In the genomic region with DNA sequence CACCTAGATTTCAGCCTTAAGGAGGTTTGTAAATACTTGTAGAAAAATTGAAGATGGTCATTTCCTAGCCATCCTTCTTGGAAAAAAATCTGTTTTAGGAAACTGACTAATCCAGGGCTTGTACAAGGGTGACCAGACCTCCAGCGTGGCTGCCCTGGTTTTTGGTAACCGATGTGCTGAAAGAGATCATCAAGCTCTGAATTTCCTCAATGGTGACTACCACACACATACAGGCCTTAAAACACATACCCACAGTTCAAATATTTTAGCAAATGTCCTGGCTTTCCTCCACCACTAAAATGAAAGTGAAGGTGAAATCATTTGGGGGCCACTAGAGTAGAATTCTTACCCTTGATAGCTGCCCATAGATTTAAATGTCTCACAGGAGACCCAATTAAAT, we compare ENCODE assay signal across 30 cellular contexts.
A peak's percentile ranks its signal among the peaks of the same experiment; 100 is the strongest.
DNase-seq lines count a peak whose midpoint lies in the region; ATAC-seq and TF ChIP-seq lines count a peak whose summit lies in the region.
"Had no signal": no experiment of that assay in that cellular context is flagged by ENCODE, and none has a peak within 500 bp of the region (broad histone marks: within the 10 kb centered on the region; RNA-seq: fewer than 3 reads in every experiment).

No MANE protein-coding gene starts in this region.

- no peak overlapping the region for H2AK5ac ChIP-seq in mesendoderm (ENCODE audit: low read length)

- intact Hi-C loops in activated CD8-positive, alpha-beta T cell treated with anti-CD3 and anti-CD28 coated beads for 36 hours (cut with micrococcal nuclease): no loop called here
- intact Hi-C loops in activated T-helper 2 cell treated with anti-CD3 and anti-CD28 coated beads, Interferon-gamma antibody, Interleukin-2, Interleukin-4, amounts not matched to agents 10 μg/mL and 5 μg/mL and 100 μg/mL, durations not matched to agents 14 hours and 24 hours and 36 hours (cut with micrococcal nuclease): loop anchor here (1.0 to 5.0 kb wide), 2 partner anchors 169 to 419 kb away; no protein-coding TSS in a partner anchor
- intact Hi-C loops in heart left ventricle (cut with DNase I): no loop called here
- intact Hi-C loops in right lobe of liver (cut with DNase I): no loop called here

- no peak overlapping the region for H3K23ac ChIP-seq in mesendoderm (ENCODE audit: low read length)

- H3K9me3 Mint-ChIP-seq in activated CD8-positive, alpha-beta T cell treated with anti-CD3 and anti-CD28 coated beads, Interleukin-2, amount 10 ng/mL, durations not matched to agents 7 days and 5 days (ENCODE audit: insufficient read depth): peaks cover 6% of the 10 kb centered on the region
- H3K9me3 Mint-ChIP-seq in activated CD8-positive, alpha-beta T cell treated with anti-CD3 and anti-CD28 coated beads for 36 hours: no peaks in the 10 kb centered on the region
- no peaks in the 10 kb centered on the region for H3K9me3 Mint-ChIP-seq in GM23338
- peaks cover 7% of the 10 kb centered on the region for H3K9me3 Mint-ChIP-seq in activated T-helper 2 cell treated with anti-CD3 and anti-CD28 coated beads, Interferon-gamma antibody, Interleukin-2, Interleukin-4, amounts not matched to agents 10 μg/mL and 5 μg/mL and 100 μg/mL, durations not matched to agents 14 hours and 24 hours and 36 hours
- H3K9me3 Mint-ChIP-seq in nephron progenitor cell: peaks cover 5% of the 10 kb centered on the region
- H3K9me3 Mint-ChIP-seq: activated naive CD4-positive, alpha-beta T cell treated with anti-CD3 and anti-CD28 coated beads, Interleukin-2, amount 10 ng/mL, durations not matched to agents 7 days and 5 days; activated T-cell treated with anti-CD3 and anti-CD28 coated beads, Interleukin-2, amount 50 U/mL, for 4 hours; dendritic cell treated with granulocyte-macrophage colony-stimulating factor and Interleukin-4, amounts not matched to agents 40 ng/mL and 50 ng/mL, for 4 days; endodermal cell had no signal

- H3K79me2 ChIP-seq in GM23338 (replicated peaks; ENCODE audit: insufficient read depth) (no peaks in the 10 kb centered on the region), mesendoderm (ENCODE audit: control insufficient read depth, insufficient read depth, low read length) (no peaks in the 10 kb centered on the region)

- H3K18ac ChIP-seq in mesendoderm (ENCODE audit: low read length): no peak overlapping the region

- no peak overlapping the region for H4K8ac ChIP-seq in mesendoderm (ENCODE audit: low read depth, low read length)

- no peaks in the 10 kb centered on the region for H3F3A ChIP-seq in GM23338 (replicated peaks; ENCODE audit: low read depth)

- H3K9me3 ChIP-seq in heart left ventricle: no peaks in the 10 kb centered on the region
- H3K9me3 ChIP-seq in right lobe of liver: no peaks in the 10 kb centered on the region
- H3K9me3 ChIP-seq: BLaER1, Caco-2, HAP-1, psoas muscle, stomach, tibial nerve had no signal

- TF ChIP-seq CTCF in activated CD8-positive, alpha-beta T cell treated with anti-CD3 and anti-CD28 coated beads for 36 hours (IDR thresholded peaks at IDR 0.05): no peak
- TF ChIP-seq CTCF in GM23338 (conservative IDR thresholded peaks at IDR 0.05; ENCODE audit: low read depth in 2 of 2) (no peak), nephron progenitor cell (IDR thresholded peaks at IDR 0.05) (no peak), heart left ventricle (IDR thresholded peaks at IDR 0.05) (no peak), right lobe of liver (IDR thresholded peaks at IDR 0.05) (no peak)

- H3K56ac ChIP-seq in mesendoderm (ENCODE audit: low read length): no peak overlapping the region

- H3K36me3 ChIP-seq in GM23338 (ENCODE audit: insufficient read depth) (no peaks in the 10 kb centered on the region), mesendoderm (ENCODE audit: control insufficient read depth, insufficient read depth, low read length) (no peaks in the 10 kb centered on the region), heart left ventricle (no peaks in the 10 kb centered on the region), right lobe of liver (no peaks in the 10 kb centered on the region)
- H3K36me3 ChIP-seq: BLaER1, HAP-1, stomach, tibial nerve had no signal

- H4K5ac ChIP-seq in mesendoderm (ENCODE audit: low read length): no peak overlapping the region

- ATAC-seq in activated CD8-positive, alpha-beta T cell treated with anti-CD3 and anti-CD28 coated beads, Interleukin-2, amount 10 ng/mL, durations not matched to agents 7 days and 5 days: no peak
- no peak for ATAC-seq in activated CD8-positive, alpha-beta T cell treated with anti-CD3 and anti-CD28 coated beads for 36 hours
- ATAC-seq in GM23338 (no peak), heart left ventricle (no peak), right lobe of liver (no peak)
- ATAC-seq: activated T-cell treated with anti-CD3 and anti-CD28 coated beads, Interleukin-2, amount 50 U/mL, for 4 hours; esophagus mucosa; K562; Panc1; psoas muscle had no signal

- peaks cover 45% of the 10 kb centered on the region for H3K4me1 Mint-ChIP-seq in activated CD8-positive, alpha-beta T cell treated with anti-CD3 and anti-CD28 coated beads, Interleukin-2, amount 10 ng/mL, durations not matched to agents 7 days and 5 days (ENCODE audit: low read depth)
- H3K4me1 Mint-ChIP-seq in activated CD8-positive, alpha-beta T cell treated with anti-CD3 and anti-CD28 coated beads for 36 hours (ENCODE audit: low read depth): peaks cover 58% of the 10 kb centered on the region
- H3K4me1 Mint-ChIP-seq in GM23338 (peaks cover 18% of the 10 kb centered on the region), nephron progenitor cell (peaks cover 91% of the 10 kb centered on the region)
- peaks cover 81% of the 10 kb centered on the region for H3K4me1 Mint-ChIP-seq in activated T-helper 2 cell treated with anti-CD3 and anti-CD28 coated beads, Interferon-gamma antibody, Interleukin-2, Interleukin-4, amounts not matched to agents 10 μg/mL and 5 μg/mL and 100 μg/mL, durations not matched to agents 14 hours and 24 hours and 36 hours (ENCODE audit: low read depth)

- H3K27ac Mint-ChIP-seq in activated CD8-positive, alpha-beta T cell treated with anti-CD3 and anti-CD28 coated beads, Interleukin-2, amount 10 ng/mL, durations not matched to agents 7 days and 5 days: no peak overlapping the region
- no peak overlapping the region for H3K27ac Mint-ChIP-seq in activated CD8-positive, alpha-beta T cell treated with anti-CD3 and anti-CD28 coated beads for 36 hours
- H3K27ac Mint-ChIP-seq in GM23338: no peak overlapping the region
- peak overlapping the region; percentile 64 for H3K27ac Mint-ChIP-seq in activated T-helper 2 cell treated with anti-CD3 and anti-CD28 coated beads, Interferon-gamma antibody, Interleukin-2, Interleukin-4, amounts not matched to agents 10 μg/mL and 5 μg/mL and 100 μg/mL, durations not matched to agents 14 hours and 24 hours and 36 hours
- H3K27ac Mint-ChIP-seq in nephron progenitor cell: peak overlapping the region; percentile 90
- H3K27ac Mint-ChIP-seq: activated naive CD4-positive, alpha-beta T cell treated with anti-CD3 and anti-CD28 coated beads, Interleukin-2, amount 10 ng/mL, durations not matched to agents 7 days and 5 days; dendritic cell treated with granulocyte-macrophage colony-stimulating factor and Interleukin-4, amounts not matched to agents 40 ng/mL and 50 ng/mL, for 4 days; endodermal cell had no signal

- H2BK120ac ChIP-seq in mesendoderm (ENCODE audit: low read depth, low read length): no peak overlapping the region

- no peaks in the 10 kb centered on the region for H4K20me1 ChIP-seq in GM23338 (replicated peaks; ENCODE audit: insufficient read depth)
- H4K20me1 ChIP-seq: BLaER1 had no signal

- peak; percentile 19 for DNase-seq in activated CD8-positive, alpha-beta T cell treated with anti-CD3 and anti-CD28 coated beads, Interleukin-2, amount 10 ng/mL, durations not matched to agents 7 days and 5 days
- DNase-seq in activated CD8-positive, alpha-beta T cell treated with anti-CD3 and anti-CD28 coated beads for 36 hours: no peak
- no peak for DNase-seq in GM23338 (ENCODE audit: low spot score)
- no peak for DNase-seq in activated T-helper 2 cell treated with anti-CD3 and anti-CD28 coated beads, Interferon-gamma antibody, Interleukin-2, Interleukin-4, amounts not matched to agents 10 μg/mL and 5 μg/mL and 100 μg/mL, durations not matched to agents 14 hours and 24 hours and 36 hours (ENCODE audit: low spot score)
- DNase-seq in nephron progenitor cell: no peak
- DNase-seq in mesendoderm: no peak
- no peak for DNase-seq in heart left ventricle
- no peak for DNase-seq in right lobe of liver
- DNase-seq: ACHN; activated naive CD4-positive, alpha-beta T cell treated with anti-CD3 and anti-CD28 coated beads, Interleukin-2, amount 10 ng/mL, durations not matched to agents 7 days and 5 days; activated T-cell treated with anti-CD3 and anti-CD28 coated beads, Interleukin-2, amount 50 U/mL, for 4 hours; anterior cingulate cortex; Caco-2; caudate nucleus; endodermal cell; hypothalamus; MM.1S; NCI-H1417; NCI-H2029 treated with DMSO at 0.1 percent for 48 hours; NCI-H526; psoas muscle; SHP77 treated with DMSO at 0.1 percent for 48 hours; stomach had no signal

- no peak overlapping the region for H2BK5ac ChIP-seq in mesendoderm (ENCODE audit: low read length)

- H3K4me3 Mint-ChIP-seq in activated CD8-positive, alpha-beta T cell treated with anti-CD3 and anti-CD28 coated beads, Interleukin-2, amount 10 ng/mL, durations not matched to agents 7 days and 5 days: no peak overlapping the region
- H3K4me3 Mint-ChIP-seq in activated CD8-positive, alpha-beta T cell treated with anti-CD3 and anti-CD28 coated beads for 36 hours: no peak overlapping the region
- H3K4me3 Mint-ChIP-seq in GM23338: no peak overlapping the region
- no peak overlapping the region for H3K4me3 Mint-ChIP-seq in activated T-helper 2 cell treated with anti-CD3 and anti-CD28 coated beads, Interferon-gamma antibody, Interleukin-2, Interleukin-4, amounts not matched to agents 10 μg/mL and 5 μg/mL and 100 μg/mL, durations not matched to agents 14 hours and 24 hours and 36 hours (ENCODE audit: low read depth)
- no peak overlapping the region for H3K4me3 Mint-ChIP-seq in nephron progenitor cell
- H3K4me3 Mint-ChIP-seq: activated naive CD4-positive, alpha-beta T cell treated with anti-CD3 and anti-CD28 coated beads, Interleukin-2, amount 10 ng/mL, durations not matched to agents 7 days and 5 days; activated T-cell treated with anti-CD3 and anti-CD28 coated beads, Interleukin-2, amount 50 U/mL, for 4 hours; dendritic cell treated with granulocyte-macrophage colony-stimulating factor and Interleukin-4, amounts not matched to agents 40 ng/mL and 50 ng/mL, for 4 days; endodermal cell had no signal

- no peak overlapping the region for H3K4me2 ChIP-seq in GM23338
- H3K4me2 ChIP-seq in mesendoderm (ENCODE audit: low read length): no peak overlapping the region
- H3K4me2 ChIP-seq: BLaER1 had no signal

- POLR2A ChIA-PET in activated CD8-positive, alpha-beta T cell treated with anti-CD3 and anti-CD28 coated beads, Interleukin-2, amount 10 ng/mL, durations not matched to agents 7 days and 5 days (lab: Charles Lee): interaction anchor here (0.6 kb wide), 1 partner anchor 458 kb away, joined by 3 read pairs; no protein-coding TSS in a partner anchor
- POLR2A ChIA-PET in activated CD8-positive, alpha-beta T cell treated with anti-CD3 and anti-CD28 coated beads for 36 hours (lab: Charles Lee): no interaction called here

- no peak overlapping the region for H3K4ac ChIP-seq in mesendoderm (ENCODE audit: low read depth, low read length)

- H3K27me3 ChIP-seq in GM23338 (ENCODE audit: insufficient read depth) (no peaks in the 10 kb centered on the region), mesendoderm (ENCODE audit: insufficient read depth, low read length, poor library complexity) (no peaks in the 10 kb centered on the region), heart left ventricle (no peaks in the 10 kb centered on the region), right lobe of liver (no peaks in the 10 kb centered on the region)
- H3K27me3 ChIP-seq: BLaER1, stomach, tibial nerve had no signal

- no peaks in the 10 kb centered on the region for H3K36me3 Mint-ChIP-seq in activated CD8-positive, alpha-beta T cell treated with anti-CD3 and anti-CD28 coated beads, Interleukin-2, amount 10 ng/mL, durations not matched to agents 7 days and 5 days (ENCODE audit: low read depth)
- H3K36me3 Mint-ChIP-seq in activated CD8-positive, alpha-beta T cell treated with anti-CD3 and anti-CD28 coated beads for 36 hours (ENCODE audit: low read depth): no peaks in the 10 kb centered on the region
- H3K36me3 Mint-ChIP-seq in GM23338 (ENCODE audit: low read depth) (no peaks in the 10 kb centered on the region), nephron progenitor cell (ENCODE audit: low read depth) (no peaks in the 10 kb centered on the region)
- peaks cover 24% of the 10 kb centered on the region for H3K36me3 Mint-ChIP-seq in activated T-helper 2 cell treated with anti-CD3 and anti-CD28 coated beads, Interferon-gamma antibody, Interleukin-2, Interleukin-4, amounts not matched to agents 10 μg/mL and 5 μg/mL and 100 μg/mL, durations not matched to agents 14 hours and 24 hours and 36 hours (ENCODE audit: low read depth)

- TF ChIP-seq POLR2A in heart left ventricle (IDR thresholded peaks at IDR 0.05) (no peak), right lobe of liver (IDR thresholded peaks at IDR 0.05) (no peak)

- CTCF ChIA-PET in activated CD8-positive, alpha-beta T cell treated with anti-CD3 and anti-CD28 coated beads, Interleukin-2, amount 10 ng/mL, durations not matched to agents 7 days and 5 days (lab: Charles Lee): no interaction called here
- CTCF ChIA-PET in activated CD8-positive, alpha-beta T cell treated with anti-CD3 and anti-CD28 coated beads for 36 hours (lab: Charles Lee): no interaction called here

- H3K27ac ChIP-seq in GM23338 (ENCODE audit: low read depth): no peak overlapping the region
- no peak overlapping the region for H3K27ac ChIP-seq in mesendoderm (ENCODE audit: low read depth, low read length)
- no peak overlapping the region for H3K27ac ChIP-seq in heart left ventricle
- no peak overlapping the region for H3K27ac ChIP-seq in right lobe of liver
- H3K27ac ChIP-seq: BLaER1, psoas muscle, stomach, tibial nerve had no signal

- H2BK15ac ChIP-seq in mesendoderm (replicated peaks; ENCODE audit: low read depth): no peak overlapping the region

- H3K79me1 ChIP-seq in mesendoderm (ENCODE audit: low read length): no peaks in the 10 kb centered on the region

- no peaks in the 10 kb centered on the region for H3K27me3 Mint-ChIP-seq in activated CD8-positive, alpha-beta T cell treated with anti-CD3 and anti-CD28 coated beads, Interleukin-2, amount 10 ng/mL, durations not matched to agents 7 days and 5 days (ENCODE audit: low read depth)
- H3K27me3 Mint-ChIP-seq in activated CD8-positive, alpha-beta T cell treated with anti-CD3 and anti-CD28 coated beads for 36 hours: no peaks in the 10 kb centered on the region
- peaks cover 2% of the 10 kb centered on the region for H3K27me3 Mint-ChIP-seq in GM23338 (ENCODE audit: insufficient read depth, low read depth, poor library complexity)
- H3K27me3 Mint-ChIP-seq in activated T-helper 2 cell treated with anti-CD3 and anti-CD28 coated beads, Interferon-gamma antibody, Interleukin-2, Interleukin-4, amounts not matched to agents 10 μg/mL and 5 μg/mL and 100 μg/mL, durations not matched to agents 14 hours and 24 hours and 36 hours (ENCODE audit: low read depth): no peaks in the 10 kb centered on the region
- H3K27me3 Mint-ChIP-seq in nephron progenitor cell (ENCODE audit: low read depth, poor library complexity): peaks cover 4% of the 10 kb centered on the region
- H3K27me3 Mint-ChIP-seq: dendritic cell treated with granulocyte-macrophage colony-stimulating factor and Interleukin-4, amounts not matched to agents 40 ng/mL and 50 ng/mL, for 4 days had no signal

- WGBS in mesendoderm (ENCODE audit: extremely low coverage, insufficient coverage, low lambda C conversion rate): no CpG with 5 or more reads among the region's 2 CpGs
- WGBS in heart left ventricle, 4 donors: 85 to 91% (median 91%) methylated on average over 2 of the region's 2 CpGs
- WGBS in right lobe of liver (ENCODE audit: insufficient coverage, low coverage, low lambda C conversion rate, missing lambda C conversion rate): 83% methylated on average over 2 of the region's 2 CpGs

- H2AFZ ChIP-seq in GM23338: peak overlapping the region; percentile 1; the same call in 1 of the 2 replicates

- no peak overlapping the region for H3K4me3 ChIP-seq in GM23338
- no peak overlapping the region for H3K4me3 ChIP-seq in mesendoderm (ENCODE audit: low read length)
- no peak overlapping the region for H3K4me3 ChIP-seq in heart left ventricle
- no peak overlapping the region for H3K4me3 ChIP-seq in right lobe of liver
- H3K4me3 ChIP-seq: BLaER1, HAP-1, K562, psoas muscle, stomach, tibial nerve had no signal

- H3K4me1 ChIP-seq in GM23338 (ENCODE audit: insufficient read depth): peaks cover 22% of the 10 kb centered on the region
- H3K4me1 ChIP-seq in mesendoderm (ENCODE audit: control insufficient read depth, low read depth, low read length): peaks cover 2% of the 10 kb centered on the region
- peaks cover 0 to 11% (median 0%) of the 10 kb centered on the region in 12 donors for H3K4me1 ChIP-seq in heart left ventricle
- no peaks in the 10 kb centered on the region for H3K4me1 ChIP-seq in right lobe of liver
- H3K4me1 ChIP-seq: BLaER1, Caco-2, HAP-1 had no signal

- no peak overlapping the region for H3K9ac ChIP-seq in mesendoderm (ENCODE audit: low read length)
- H3K9ac ChIP-seq: BLaER1 had no signal

- no peaks in the 10 kb centered on the region for H3K9me2 ChIP-seq in GM23338 (ENCODE audit: insufficient read depth)

Comparison
In these comparisons a context has a peak if more than half of its experiments do, and no peak if none do; other contexts are left out.
1. H3K27ac Mint-ChIP-seq: peak in activated T-helper 2 cell treated with anti-CD3 and anti-CD28 coated beads, Interferon-gamma antibody, Interleukin-2, Interleukin-4, amounts not matched to agents 10 μg/mL and 5 μg/mL and 100 μg/mL, durations not matched to agents 14 hours and 24 hours and 36 hours (single experiment) and nephron progenitor cell (single experiment); none in activated CD8-positive, alpha-beta T cell treated with anti-CD3 and anti-CD28 coated beads, Interleukin-2, amount 10 ng/mL, durations not matched to agents 7 days and 5 days (single experiment), activated CD8-positive, alpha-beta T cell treated with anti-CD3 and anti-CD28 coated beads for 36 hours (single experiment) and GM23338 (single experiment).